18 cellular contexts compared by ENCODE assay signal in genomic region chr3:43869491-43869890, GRCh38.
DNase-seq lines count a peak whose midpoint lies in the region; ATAC-seq and TF ChIP-seq lines count a peak whose summit lies in the region.
"Had no signal": no experiment of that assay in that cellular context is flagged by ENCODE, and none has a peak within 500 bp of the region (broad histone marks: within the 10 kb centered on the region; RNA-seq: fewer than 3 reads in every experiment).

No MANE protein-coding gene starts in this region.

- H3K4me3 ChIP-seq in IMR-90 (ENCODE audit: insufficient read depth, low read depth, low read length) (no peak overlapping the region), brain microvascular endothelial cell (ENCODE audit: low read depth, low read length) (no peak overlapping the region), hepatocyte (no peak overlapping the region), thyroid gland (replicated peaks in 1 of 3) (no peak overlapping the region)

- no peak overlapping the region for H2BK5ac ChIP-seq in IMR-90 (ENCODE audit: low read depth, low read length, poor library complexity, severe bottlenecking)

- H3K27ac ChIP-seq in IMR-90 (ENCODE audit: insufficient read depth, low read length): peak overlapping the region; percentile 25
- peak overlapping the region; percentile 92 for H3K27ac ChIP-seq in brain microvascular endothelial cell
- peak overlapping the region; percentile 90 for H3K27ac ChIP-seq in hepatocyte
- H3K27ac ChIP-seq in thyroid gland: peak overlapping the region; percentile 64 to 88 (median 82)

- H3K23ac ChIP-seq in IMR-90 (ENCODE audit: low read depth, low read length): peak overlapping the region; percentile 39; the same call in 1 of the 2 replicates

- peak overlapping the region; percentile 97 for H2AK5ac ChIP-seq in IMR-90 (ENCODE audit: low read depth, low read length)

- H3K4me2 ChIP-seq in IMR-90 (ENCODE audit: low read depth, low read length) (no peak overlapping the region), hepatocyte (peak overlapping the region; percentile 2)

- peak overlapping the region; percentile 89 for H4K91ac ChIP-seq in IMR-90 (ENCODE audit: insufficient read depth, low read depth, low read length)

- BruUV-seq in IMR-90 (replicated peaks; lab: Mats Ljungman, UMichigan): no TSS peak

- peaks cover 38% of the 10 kb centered on the region for H3K4me1 ChIP-seq in IMR-90 (ENCODE audit: control insufficient read depth, insufficient read depth, low read length)
- peaks cover 50% of the 10 kb centered on the region for H3K4me1 ChIP-seq in hepatocyte (ENCODE audit: insufficient read depth)
- peaks cover 69 to 92% of the 10 kb centered on the region in 2 donors for H3K4me1 ChIP-seq in thyroid gland

- peak overlapping the region; percentile 95 for H2BK120ac ChIP-seq in IMR-90 (ENCODE audit: low read depth, low read length)

- no peak overlapping the region for H3K9ac ChIP-seq in IMR-90 (ENCODE audit: low read depth, low read length)

- no peaks in the 10 kb centered on the region for H3K9me2 ChIP-seq in hepatocyte (replicated peaks; ENCODE audit: insufficient read depth)

- intact Hi-C loops in IMR-90 (cut with micrococcal nuclease) (no loop called here), thyroid gland (cut with DNase I) (no loop called here)

- H2AK9ac ChIP-seq in IMR-90 (replicated peaks; ENCODE audit: low read depth, low read length, poor library complexity): peak overlapping the region; percentile 80

- WGBS in IMR-90 (ENCODE audit: extremely low coverage in 2 of 2, insufficient read length in 1 of 2), 2 experiments: no CpG with 5 or more reads among the region's 3 CpGs
- WGBS in hepatocyte (ENCODE audit: low lambda C conversion rate, missing lambda C conversion rate): 88% methylated on average over 3 of the region's 3 CpGs
- WGBS in thyroid gland, 2 donors: 71 to 74% methylated on average over 3 of the region's 3 CpGs

- H3K18ac ChIP-seq in IMR-90 (ENCODE audit: low read depth, low read length): peak overlapping the region; percentile 39

- H3K27me3 ChIP-seq in IMR-90 (ENCODE audit: control insufficient read depth, insufficient read depth, low read length) (no peaks in the 10 kb centered on the region), brain microvascular endothelial cell (replicated peaks) (no peaks in the 10 kb centered on the region), hepatocyte (no peaks in the 10 kb centered on the region), thyroid gland (no peaks in the 10 kb centered on the region)

- H3K14ac ChIP-seq in IMR-90 (replicated peaks; ENCODE audit: low read depth, low read length): peak overlapping the region; percentile 76

- peaks cover 0 to 4% of the 10 kb centered on the region in 2 experiments; a peak in 1 of 4 replicates for H3K79me1 ChIP-seq in IMR-90 (ENCODE audit: low read depth in 1 of 2, low read length in 2 of 2)

- dilution Hi-C loops in IMR-90 (cut with HindIII; ENCODE audit: low sequenced_read_pairs, unreplicated experiment): no loop called here

- POLR2A ChIA-PET in IMR-90 (lab: Charles Lee; ENCODE audit: unreplicated experiment): interaction anchor here (0.6 kb wide), 1 partner anchor 75 kb away, joined by 3 read pairs; no protein-coding TSS in a partner anchor

- H2AFZ ChIP-seq in IMR-90 (replicated peaks; ENCODE audit: low read length, poor library complexity) (no peak overlapping the region), hepatocyte (no peak overlapping the region)

- H3K9me1 ChIP-seq in IMR-90 (ENCODE audit: insufficient read depth, low read length): peaks cover 36% of the 10 kb centered on the region

- no peak overlapping the region for H4K5ac ChIP-seq in IMR-90 (ENCODE audit: low read depth, low read length)

- no peak for TF ChIP-seq CTCF in IMR-90 (conservative IDR thresholded peaks at IDR 0.05; ENCODE audit: low read depth, low read length)
- TF ChIP-seq CTCF in brain microvascular endothelial cell (IDR thresholded peaks at IDR 0.05; ENCODE audit: low read depth, low read length, missing control alignments): no peak
- TF ChIP-seq CTCF in hepatocyte (IDR thresholded peaks at IDR 0.05; ENCODE audit: poor library complexity): no peak
- TF ChIP-seq CTCF in thyroid gland (IDR thresholded peaks at IDR 0.05): no peak

- peak overlapping the region; percentile 99 for H2BK20ac ChIP-seq in IMR-90 (ENCODE audit: low read depth, low read length)

- ATAC-seq in IMR-90 (ENCODE audit: low read depth): no peak
- ATAC-seq in HG02642 (IDR thresholded peaks at IDR 0.05; ENCODE audit: poor library complexity, unreplicated experiment): no peak
- no peak for ATAC-seq in HG02571 (IDR thresholded peaks at IDR 0.05; ENCODE audit: unreplicated experiment)
- ATAC-seq: esophagus mucosa, T-helper 17 cell had no signal

- H2BK15ac ChIP-seq in IMR-90 (ENCODE audit: low read depth, low read length): peak overlapping the region; percentile 88; the same call in 2 of the 3 replicates

- H3K4ac ChIP-seq in IMR-90 (ENCODE audit: low read depth, low read length): peak overlapping the region; percentile 94

- peak overlapping the region; percentile 69 to 82; a peak in 3 of 4 replicates for H4K8ac ChIP-seq in IMR-90 (ENCODE audit: low read depth in 2 of 2, low read length in 2 of 2)

- no peak for TF ChIP-seq RAD21 in IMR-90 (IDR thresholded peaks at IDR 0.05; ENCODE audit: low read length)

- DNase-seq in IMR-90 (no peak), brain microvascular endothelial cell (no peak), hepatocyte (ENCODE audit: low spot score) (no peak), thyroid gland (no peak), AG08396 (ENCODE audit: low spot score) (no peak), inferior parietal cortex (ENCODE audit: extremely low spot score) (no peak)
- DNase-seq: activated CD4-positive, alpha-beta T cell treated with anti-CD3 and anti-CD28 coated beads, Interleukin-2, amount 10 ng/mL, durations not matched to agents 24 days and 14 days; activated naive CD8-positive, alpha-beta T cell treated with anti-CD3 and anti-CD28 coated beads, Interleukin-2, amount 10 ng/mL, durations not matched to agents 7 days and 5 days; COR-L47; MM.1S; NCI-H146; SHP77 treated with DMSO at 0.1 percent for 48 hours; stimulated activated CD4-positive, alpha-beta T cell treated with anti-CD3 and anti-CD28 coated beads, Interleukin-2, amount 100 ng/mL, for 24 hours; stimulated activated naive CD4-positive, alpha-beta T cell treated with Interleukin-2 at 50 U/mL for 16 hours; T-helper 17 cell had no signal

- CTCF ChIA-PET in IMR-90 (lab: Yijun Ruan, JAX): interaction anchor here (6.6 kb wide), 1 partner anchor 14 kb away, joined by 26 read pairs; no protein-coding TSS in a partner anchor

- no peaks in the 10 kb centered on the region for H3K36me3 ChIP-seq in IMR-90 (ENCODE audit: control insufficient read depth, insufficient read depth, low read length)
- no peaks in the 10 kb centered on the region for H3K36me3 ChIP-seq in brain microvascular endothelial cell (replicated peaks)
- H3K36me3 ChIP-seq in hepatocyte (replicated peaks; ENCODE audit: insufficient read depth, low read depth): no peaks in the 10 kb centered on the region
- H3K36me3 ChIP-seq in thyroid gland: no peaks in the 10 kb centered on the region

- H3K9me3 ChIP-seq in IMR-90 (ENCODE audit: control insufficient read depth, insufficient read depth, low read length) (no peaks in the 10 kb centered on the region), hepatocyte (ENCODE audit: low read depth) (no peaks in the 10 kb centered on the region), thyroid gland (no peaks in the 10 kb centered on the region)

- H4K20me1 ChIP-seq in IMR-90 (ENCODE audit: insufficient read depth, low read length) (no peaks in the 10 kb centered on the region), hepatocyte (ENCODE audit: insufficient read depth, poor library complexity, severe bottlenecking) (no peaks in the 10 kb centered on the region)

- in situ Hi-C loops in IMR-90 (cut with MboI; ENCODE audit: low sequenced_read_pairs): no loop called here
- in situ Hi-C loops in brain microvascular endothelial cell (cut with HindIII; ENCODE audit: low pct_ligation_motif_present, low sequenced_read_pairs): loop anchor here (25.0 kb wide), 1 partner anchor 107 kb away; no protein-coding TSS in a partner anchor

- TF ChIP-seq POLR2A in IMR-90 (IDR thresholded peaks at IDR 0.05; ENCODE audit: low read depth, low read length) (no peak), thyroid gland (IDR thresholded peaks at IDR 0.05) (no peak)

- peak overlapping the region; percentile 5; the same call in 1 of the 2 replicates for H3K56ac ChIP-seq in IMR-90 (ENCODE audit: extremely low read depth, insufficient read depth, low read length)

- H3K79me2 ChIP-seq in hepatocyte: no peaks in the 10 kb centered on the region

TF ChIP-seq in IMR-90, 13 proteins besides CTCF, POLR2A, EP300 and RAD21:
- no peak for TF ChIP-seq CEBPB (IDR thresholded peaks at IDR 0.05; ENCODE audit: low read depth, low read length)
- TF ChIP-seq FOS (IDR thresholded peaks at IDR 0.05; ENCODE audit: low read depth, low read length): no peak
- no peak for TF ChIP-seq USF2 (IDR thresholded peaks at IDR 0.05; ENCODE audit: low read depth, low read length)
- TF ChIP-seq MXI1 (IDR thresholded peaks at IDR 0.05; ENCODE audit: borderline replicate concordance, low read depth, low read length): no peak
- no peak for TF ChIP-seq NFE2L2 (IDR thresholded peaks at IDR 0.05; ENCODE audit: low read depth, low read length)
- no peak for TF ChIP-seq RCOR1 (IDR thresholded peaks at IDR 0.05; ENCODE audit: insufficient replicate concordance, low read length)
- no peak for TF ChIP-seq MAZ (IDR thresholded peaks at IDR 0.05; ENCODE audit: borderline replicate concordance, low read depth, low read length)
- TF ChIP-seq MAFK (IDR thresholded peaks at IDR 0.05; ENCODE audit: low read depth, low read length): no peak

Comparison
In these comparisons a context has a peak if more than half of its experiments do, and no peak if none do; other contexts are left out.
1. H3K27ac ChIP-seq: peak in every context shown above with its lines; median percentile 92 in brain microvascular endothelial cell; 90 in hepatocyte; 82 in thyroid gland; 25 in IMR-90.